ENCODE assay signal across 1 cellular context in genomic region chr3:32472151-32472550, GRCh38.
TF ChIP-seq lines count a peak whose summit lies in the region.

No MANE protein-coding gene starts in this region.

TF ChIP-seq in K562, 482 proteins besides CTCF, POLR2A, EP300 and RAD21:
- 0 out of 2 replicates have a peak, but pooled peaks have one; percentile 5 for TF ChIP-seq NFIC (IDR thresholded peaks at IDR 0.05)
